In genomic region chr9:128555180-128555721, GRCh38 we compare ENCODE assay signal across 9 cellular contexts. TPM values are rescaled to one million over a fixed set of nuclear protein-coding genes. Genes with fewer than 3 reads are reported as not detected.
DNase-seq lines count a peak whose midpoint lies in the region; ATAC-seq and TF ChIP-seq lines count a peak whose summit lies in the region.
"Had no signal": no experiment of that assay in that cellular context is flagged by ENCODE, and none has a peak within 500 bp of the region (broad histone marks: within the 10 kb centered on the region; RNA-seq: fewer than 3 reads in every experiment).

No MANE protein-coding gene starts in this region.

- H4K91ac ChIP-seq in mesenchymal stem cell (ENCODE audit: low read length) = no peak overlapping the region

- H3K4ac ChIP-seq in mesenchymal stem cell (ENCODE audit: low read depth in 1 of 2, low read length in 2 of 2) = no peak overlapping the region

- H2BK12ac ChIP-seq in mesenchymal stem cell (ENCODE audit: low read length in 2 of 2) = no peak overlapping the region

- H2AFZ ChIP-seq in mesenchymal stem cell (ENCODE audit: low read depth, low read length) = no peak overlapping the region

- peak overlapping the region; percentile 89 for H3K4me3 ChIP-seq in AG10803 (ENCODE audit: low read length)
- peak overlapping the region; percentile 87 for H3K4me3 ChIP-seq in choroid plexus epithelial cell (ENCODE audit: low read depth, low read length)
- peak overlapping the region in 1 of 2 experiments; percentile 97 for H3K4me3 ChIP-seq in mesenchymal stem cell (ENCODE audit: insufficient read depth in 1 of 2, low read depth in 1 of 2, low read length in 2 of 2)
- H3K4me3 ChIP-seq in BE2C (ENCODE audit: low read depth, low read length) = no peak overlapping the region

- no peak overlapping the region for H2BK15ac ChIP-seq in mesenchymal stem cell (ENCODE audit: low read depth, poor library complexity, severe bottlenecking)

- H3K9me3 ChIP-seq in KOPT-K1 (ENCODE audit: insufficient read depth, low read length, poor library complexity, severe bottlenecking) (no peaks in the 10 kb centered on the region), mesenchymal stem cell (ENCODE audit: control insufficient read depth, low read length) (no peaks in the 10 kb centered on the region), BE2C (no peaks in the 10 kb centered on the region)

- H3K14ac ChIP-seq in mesenchymal stem cell (ENCODE audit: low read length in 2 of 2) = no peak overlapping the region

- H3K36me3 ChIP-seq in KOPT-K1 (ENCODE audit: insufficient read depth, low read length) (no peaks in the 10 kb centered on the region; the same call in 1 of the 2 replicates), mesenchymal stem cell (ENCODE audit: control insufficient read depth in 1 of 2, insufficient read depth in 2 of 2, low read depth in 1 of 2, low read length in 2 of 2) (peaks cover 0 to 6% of the 10 kb centered on the region in 2 experiments), BE2C (no peaks in the 10 kb centered on the region)

- ATAC-seq in activated CD4-positive, CD25-positive, alpha-beta regulatory T cell treated with anti-CD3 and anti-CD28 coated beads, Interleukin-2, amount 50 U/mL, for 24 hours = no peak

- H3K27ac ChIP-seq in KOPT-K1 (ENCODE audit: low read depth, low read length, poor library complexity, severe bottlenecking) (peak overlapping the region; percentile 28), mesenchymal stem cell (ENCODE audit: low read length, poor library complexity, severe bottlenecking) (peak overlapping the region; percentile 97)

- H3K4me2 ChIP-seq in mesenchymal stem cell (ENCODE audit: low read length, poor library complexity, severe bottlenecking) = peak overlapping the region; percentile 78

- no peak overlapping the region for H3K18ac ChIP-seq in mesenchymal stem cell (ENCODE audit: low read depth in 1 of 2, low read length in 2 of 2)

- H2BK5ac ChIP-seq in mesenchymal stem cell (ENCODE audit: low read depth, low read length, poor library complexity, severe bottlenecking) = no peak overlapping the region

- no peak for TF ChIP-seq CTCF in AG10803 (conservative IDR thresholded peaks at IDR 0.05; ENCODE audit: low read length)
- no peak for TF ChIP-seq CTCF in choroid plexus epithelial cell (conservative IDR thresholded peaks at IDR 0.05; ENCODE audit: low read depth, low read length)
- TF ChIP-seq CTCF in GM10266 (IDR thresholded peaks at IDR 0.05; ENCODE audit: control insufficient read depth, insufficient read depth, low read depth, missing control alignments) = no peak
- TF ChIP-seq CTCF in BE2C (IDR thresholded peaks at IDR 0.05; ENCODE audit: low read depth, low read length) = no peak

- H3K27me3 ChIP-seq in mesenchymal stem cell (ENCODE audit: control insufficient read depth in 1 of 2, insufficient read depth in 1 of 2, low read length in 2 of 2) (no peaks in the 10 kb centered on the region), BE2C (no peaks in the 10 kb centered on the region)

- no peak overlapping the region for H2AK5ac ChIP-seq in mesenchymal stem cell (ENCODE audit: low read length, severe bottlenecking)

- DNase-seq in AG10803 (ENCODE audit: low read depth) (peak; percentile 58), choroid plexus epithelial cell (ENCODE audit: low read depth) (peak; percentile 83), mesenchymal stem cell (peak; percentile 66), GM10266 (ENCODE audit: extremely low spot score) (no peak), BE2C (no peak), NCI-H2196 (lab: John Stamatoyannopoulos, UW; ENCODE audit: unreplicated experiment) (no peak)
- DNase-seq: GDM1 had no signal

- H3K9ac ChIP-seq in mesenchymal stem cell (ENCODE audit: low read length) = peak overlapping the region; percentile 100

- no peaks in the 10 kb centered on the region for H3K79me1 ChIP-seq in mesenchymal stem cell (replicated peaks; ENCODE audit: low read length, poor library complexity, severe bottlenecking)

- H3K4me1 ChIP-seq in mesenchymal stem cell (ENCODE audit: control insufficient read depth, insufficient read depth, low read depth, low read length) (peaks cover 15% of the 10 kb centered on the region), BE2C (peaks cover 14% of the 10 kb centered on the region)

- WGBS in mesenchymal stem cell = 0% methylated on average over 7 of the region's 9 CpGs

- no peak overlapping the region for H3K23ac ChIP-seq in mesenchymal stem cell (ENCODE audit: low read length in 2 of 2)

- no peak overlapping the region for H4K8ac ChIP-seq in mesenchymal stem cell (ENCODE audit: low read length)

- no peak overlapping the region for H2BK120ac ChIP-seq in mesenchymal stem cell (ENCODE audit: low read depth, low read length)

RNA-seq across cellular contexts. Expression of gene SPTAN1, which starts 2.9 kb away (rescaled TPM):
- 107 TPM for polyA plus RNA-seq in mesenchymal stem cell (2013, experiment 1 of 2)
- polyA plus RNA-seq in mesenchymal stem cell (2013, experiment 2 of 2) = 95.5 TPM
- polyA plus RNA-seq in BE2C (2012; ENCODE audit: insufficient read depth, insufficient read length, low read depth) = 282 TPM

RNA-seq across cellular contexts. Expression of gene GLE1, which starts 50.7 kb away (rescaled TPM):
- polyA plus RNA-seq in mesenchymal stem cell (2013, experiment 1 of 2) = 9.8 TPM
- 10.1 TPM for polyA plus RNA-seq in mesenchymal stem cell (2013, experiment 2 of 2)
- 3.3 TPM for polyA plus RNA-seq in BE2C (2012; ENCODE audit: insufficient read depth, insufficient read length, low read depth)

Comparison
In these comparisons a context has a peak if more than half of its experiments do, and no peak if none do; other contexts are left out.
1. DNase-seq: peak in AG10803 (single experiment), choroid plexus epithelial cell (single experiment) and mesenchymal stem cell (single experiment); none in GM10266 (single experiment), BE2C (single experiment) and NCI-H2196 (single experiment).